ENCODE assay signal across 30 cellular contexts in genomic region chr10:60998932-60999331, GRCh38.
"Had no signal": no experiment of that assay in that cellular context is flagged by ENCODE, and none has a peak within 500 bp of the region (broad histone marks: within the 10 kb centered on the region; RNA-seq: fewer than 3 reads in every experiment).

No MANE protein-coding gene starts in this region.

- H3K4me1 ChIP-seq: right lobe of liver had no signal

- H3K9me3 Mint-ChIP-seq: stimulated activated effector memory CD8-positive, alpha-beta T cell treated with anti-CD3 and anti-CD28 coated beads, Interleukin-12 subunit alpha, Interleukin-12 subunit beta, amount 100 ng/mL, for 72 hours; stimulated activated naive CD8-positive, alpha-beta T cell treated with anti-CD3 and anti-CD28 coated beads, Interleukin-15, Interleukin-2, amounts not matched to agents 100 ng/mL and 50 ng/mL, for 24 hours; T-helper 2 cell treated with Interferon-gamma antibody and Interleukin-4, amounts not matched to agents 5 μg/mL and 100 μg/mL, for 36 hours had no signal

- H3K9me3 ChIP-seq: left lung, neutrophil, right lobe of liver, suprapubic skin, tibial artery had no signal

- H3K27ac ChIP-seq: left lung, neutrophil, right lobe of liver, suprapubic skin, tibial artery had no signal

- DNase-seq: activated CD4-positive, alpha-beta T cell treated with anti-CD3 and anti-CD28 coated beads for 4 hours; activated CD4-positive, alpha-beta T cell treated with anti-CD3 and anti-CD28 coated beads, Interleukin-2, amount 50 U/mL, for 4 hours; activated CD4-positive, CD25-positive, alpha-beta regulatory T cell; activated CD8-positive, alpha-beta memory T cell treated with anti-CD3 and anti-CD28 coated beads for 24 hours; activated effector memory CD4-positive, alpha-beta T cell treated with Interleukin-2 at 50 U/mL for 16 hours; activated naive CD4-positive, alpha-beta T cell treated with Interleukin-2 at 50 U/mL for 16 hours; anterior cingulate cortex; dermis blood vessel endothelial cell; effector memory CD4-positive, alpha-beta T cell; foreskin fibroblast; head of caudate nucleus; hypothalamus; immature natural killer cell; kidney glomerular epithelial cell; left lung; mesendoderm; nephron progenitor cell; right lobe of liver; stimulated activated CD4-positive, alpha-beta T cell treated with anti-CD3 and anti-CD28 coated beads, Interleukin-4, amount 100 ng/mL, for 24 hours; T-cell; tibial artery had no signal

- H3K36me3 Mint-ChIP-seq: immature natural killer cell; stimulated activated effector memory CD8-positive, alpha-beta T cell treated with anti-CD3 and anti-CD28 coated beads, Interleukin-12 subunit alpha, Interleukin-12 subunit beta, amount 100 ng/mL, for 72 hours; T-cell had no signal

- H3K27me3 ChIP-seq: right lobe of liver had no signal

- FAIRE-seq: colon had no signal

- H3K36me3 ChIP-seq: left lung, neutrophil, right lobe of liver, suprapubic skin, tibial artery had no signal

- H3K4me3 ChIP-seq: left lung, lung, right lobe of liver, suprapubic skin, tibial artery had no signal

- H3K4me3 Mint-ChIP-seq: activated naive CD8-positive, alpha-beta T cell; immature natural killer cell; nephron progenitor cell; stimulated activated effector memory CD8-positive, alpha-beta T cell treated with anti-CD3 and anti-CD28 coated beads, Interleukin-12 subunit alpha, Interleukin-12 subunit beta, amount 100 ng/mL, for 72 hours; stimulated activated naive CD8-positive, alpha-beta T cell treated with anti-CD3 and anti-CD28 coated beads, Interleukin-15, Interleukin-2, amounts not matched to agents 100 ng/mL and 50 ng/mL, for 24 hours; T-cell; T-helper 2 cell treated with Interferon-gamma antibody and Interleukin-4, amounts not matched to agents 5 μg/mL and 100 μg/mL, for 36 hours had no signal

- H3K4me1 Mint-ChIP-seq: stimulated activated effector memory CD8-positive, alpha-beta T cell treated with anti-CD3 and anti-CD28 coated beads, Interleukin-12 subunit alpha, Interleukin-12 subunit beta, amount 100 ng/mL, for 72 hours had no signal

- H3K27ac Mint-ChIP-seq: activated naive CD8-positive, alpha-beta T cell; immature natural killer cell; nephron progenitor cell; progenitor cell of endocrine pancreas; stimulated activated effector memory CD8-positive, alpha-beta T cell treated with anti-CD3 and anti-CD28 coated beads, Interleukin-12 subunit alpha, Interleukin-12 subunit beta, amount 100 ng/mL, for 72 hours; stimulated activated naive CD8-positive, alpha-beta T cell treated with anti-CD3 and anti-CD28 coated beads, Interleukin-15, Interleukin-2, amounts not matched to agents 100 ng/mL and 50 ng/mL, for 24 hours; T-cell; T-helper 2 cell treated with Interferon-gamma antibody and Interleukin-4, amounts not matched to agents 5 μg/mL and 100 μg/mL, for 36 hours had no signal
